9 cellular contexts compared by ENCODE assay signal in genomic region chr3:48222616-48223513, GRCh38. TPM values are rescaled to one million over a fixed set of nuclear protein-coding genes. Genes with fewer than 3 reads are reported as not detected.
A peak's percentile ranks its signal among the peaks of the same experiment; 100 is the strongest.
DNase-seq lines count a peak whose midpoint lies in the region; ATAC-seq and TF ChIP-seq lines count a peak whose summit lies in the region.
"Had no signal": no experiment of that assay in that cellular context is flagged by ENCODE, and none has a peak within 500 bp of the region (broad histone marks: within the 10 kb centered on the region; RNA-seq: fewer than 3 reads in every experiment).

TSS of gene CAMP (plus strand) at chr3:48223495. CDS start at chr3:48223512, 17 bp downstream.

- TF ChIP-seq CTCF in BE2C (IDR thresholded peaks at IDR 0.05; ENCODE audit: low read depth, low read length) (no peak), HL-60 (IDR thresholded peaks at IDR 0.05; ENCODE audit: insufficient read depth, low read length) (no peak), activated B cell treated with CpG ODN at 0.5 μM for 24 hours (IDR thresholded peaks at IDR 0.05) (no peak)

- peak; percentile 71 for ATAC-seq in activated B cell treated with CpG ODN at 0.5 μM for 24 hours (ENCODE audit: low read depth)
- ATAC-seq in activated CD8-positive, alpha-beta memory T cell treated with anti-CD3 and anti-CD28 coated beads, Interleukin-2, amount 10 ng/mL, durations not matched to agents 7 days and 5 days, result no peak

- DNase-seq in BE2C (peak; percentile 70), GM19238 (ENCODE audit: insufficient read length, low spot score) (peak; percentile 66), HL-60 (ENCODE audit: low read depth in 1 of 2, low spot score in 1 of 2) (peak; percentile 98 to 100), activated B cell treated with CpG ODN at 0.5 μM for 24 hours (no peak), left kidney (ENCODE audit: low read depth, low spot score) (peak; percentile 41), H7 (no peak), activated gamma-delta T cell treated with Interleukin-2 at 50 U/mL for 16 hours (no peak)
- DNase-seq in activated CD8-positive, alpha-beta memory T cell treated with anti-CD3 and anti-CD28 coated beads, Interleukin-2, amount 10 ng/mL, durations not matched to agents 7 days and 5 days, result no peak

- H3K27me3 ChIP-seq in BE2C, result no peaks in the 10 kb centered on the region
- no peaks in the 10 kb centered on the region for H3K27me3 ChIP-seq in HL-60 (ENCODE audit: insufficient read depth, poor library complexity, severe bottlenecking)
- H3K27me3 ChIP-seq in H7 (ENCODE audit: control insufficient read depth, insufficient read depth, low read length), result no peaks in the 10 kb centered on the region

- no peaks in the 10 kb centered on the region for H3K9me3 Mint-ChIP-seq in activated B cell treated with CpG ODN at 0.5 μM for 24 hours
- H3K9me3 Mint-ChIP-seq in activated CD8-positive, alpha-beta memory T cell treated with anti-CD3 and anti-CD28 coated beads, Interleukin-2, amount 10 ng/mL, durations not matched to agents 7 days and 5 days (ENCODE audit: low read depth), result no peaks in the 10 kb centered on the region

- no peaks in the 10 kb centered on the region for H3K36me3 Mint-ChIP-seq in activated B cell treated with CpG ODN at 0.5 μM for 24 hours (ENCODE audit: low read depth)
- H3K36me3 Mint-ChIP-seq in activated CD8-positive, alpha-beta memory T cell treated with anti-CD3 and anti-CD28 coated beads, Interleukin-2, amount 10 ng/mL, durations not matched to agents 7 days and 5 days, result no peaks in the 10 kb centered on the region

- intact Hi-C loops in activated B cell treated with CpG ODN at 0.5 μM for 24 hours (cut with micrococcal nuclease), result no loop called here

- H3K27ac ChIP-seq in HL-60 (replicated peaks), result peak within 1 kb of the TSS; percentile 44

- no peaks in the 10 kb centered on the region for H3K9me3 ChIP-seq in BE2C

- H3K4me1 ChIP-seq in BE2C, result no peaks in the 10 kb centered on the region; the same call in 1 of the 2 replicates

- POLR2A ChIA-PET in activated B cell treated with CpG ODN at 0.5 μM for 24 hours (lab: Charles Lee), result interaction anchor here (0.6 to 2.1 kb wide), 3 partner anchors 18 to 1146 kb away, joined by 3 to 10 read pairs (median 7); partner anchors contain the start of gene ZNF589

- peak within 1 kb of the TSS; percentile 73 for H3K27ac Mint-ChIP-seq in activated B cell treated with CpG ODN at 0.5 μM for 24 hours
- no peak within 1 kb of the TSS for H3K27ac Mint-ChIP-seq in activated CD8-positive, alpha-beta memory T cell treated with anti-CD3 and anti-CD28 coated beads, Interleukin-2, amount 10 ng/mL, durations not matched to agents 7 days and 5 days

- no peaks in the 10 kb centered on the region for H3K27me3 Mint-ChIP-seq in activated B cell treated with CpG ODN at 0.5 μM for 24 hours
- peaks cover 9% of the 10 kb centered on the region for H3K27me3 Mint-ChIP-seq in activated CD8-positive, alpha-beta memory T cell treated with anti-CD3 and anti-CD28 coated beads, Interleukin-2, amount 10 ng/mL, durations not matched to agents 7 days and 5 days

- CTCF ChIA-PET in activated B cell treated with CpG ODN at 0.5 μM for 24 hours (lab: Charles Lee), result no interaction called here
- CTCF ChIA-PET in activated CD8-positive, alpha-beta memory T cell treated with anti-CD3 and anti-CD28 coated beads, Interleukin-2, amount 10 ng/mL, durations not matched to agents 7 days and 5 days (lab: Charles Lee), result no interaction called here

- H3K4me3 ChIP-seq in BE2C (ENCODE audit: low read depth, low read length) (no peak within 1 kb of the TSS), HL-60 (replicated peaks; ENCODE audit: insufficient read depth, low read length) (no peak within 1 kb of the TSS), H7 (ENCODE audit: insufficient read depth, low read depth, low read length) (no peak within 1 kb of the TSS)

- peak within 1 kb of the TSS; percentile 44 for H3K4me3 Mint-ChIP-seq in activated B cell treated with CpG ODN at 0.5 μM for 24 hours
- no peak within 1 kb of the TSS for H3K4me3 Mint-ChIP-seq in activated CD8-positive, alpha-beta memory T cell treated with anti-CD3 and anti-CD28 coated beads, Interleukin-2, amount 10 ng/mL, durations not matched to agents 7 days and 5 days

- peaks cover 65% of the 10 kb centered on the region for H3K4me1 Mint-ChIP-seq in activated B cell treated with CpG ODN at 0.5 μM for 24 hours
- peaks cover 6% of the 10 kb centered on the region for H3K4me1 Mint-ChIP-seq in activated CD8-positive, alpha-beta memory T cell treated with anti-CD3 and anti-CD28 coated beads, Interleukin-2, amount 10 ng/mL, durations not matched to agents 7 days and 5 days

- H3K36me3 ChIP-seq in BE2C, result no peaks in the 10 kb centered on the region
- no peaks in the 10 kb centered on the region for H3K36me3 ChIP-seq in H7 (replicated peaks; ENCODE audit: control insufficient read depth, insufficient read depth, low read length)

RNA-seq across cellular contexts. Expression of gene CAMP, which starts in this region (rescaled TPM):
- not detected for polyA plus RNA-seq in BE2C (2012; ENCODE audit: insufficient read depth, insufficient read length, low read depth)
- 0.29 TPM in 1 of 2 replicates, not detected in the other for total RNA-seq in activated B cell treated with CpG ODN at 0.5 μM for 24 hours
- total RNA-seq in H7 (2014; rRNA removed; shearing (Covaris generic)), result not detected in 2 replicates
- not detected for total RNA-seq in activated CD8-positive, alpha-beta memory T cell treated with anti-CD3 and anti-CD28 coated beads, Interleukin-2, amount 10 ng/mL, durations not matched to agents 7 days and 5 days
- total RNA-seq: pulmonary artery endothelial cell had no signal

Comparison
In these comparisons a context has a peak if more than half of its experiments do, and no peak if none do; other contexts are left out.
1. Peak in ATAC-seq in activated B cell treated with CpG ODN at 0.5 μM for 24 hours; RNA of the gene not detected or under 1 TPM.
2. DNase-seq: peak in BE2C (single experiment), GM19238 (single experiment), HL-60 (2 of 2) and left kidney (single experiment); none in activated B cell treated with CpG ODN at 0.5 μM for 24 hours (single experiment), H7 (single experiment), activated gamma-delta T cell treated with Interleukin-2 at 50 U/mL for 16 hours (single experiment) and activated CD8-positive, alpha-beta memory T cell treated with anti-CD3 and anti-CD28 coated beads, Interleukin-2, amount 10 ng/mL, durations not matched to agents 7 days and 5 days (single experiment).